In genomic region chr1:3249846-3250501, GRCh38 we compare ENCODE assay signal across 27 cellular contexts.
DNase-seq lines count a peak whose midpoint lies in the region; ATAC-seq, FAIRE-seq and TF ChIP-seq lines count a peak whose summit lies in the region.
"Had no signal": no experiment of that assay in that cellular context is flagged by ENCODE, and none has a peak within 500 bp of the region (broad histone marks: within the 10 kb centered on the region; RNA-seq: fewer than 3 reads in every experiment).

No MANE protein-coding gene starts in this region.

- intact Hi-C loops in HepG2 (cut with micrococcal nuclease; ENCODE audit: unreplicated experiment) (loop anchor here (5.0 kb wide), 1 partner anchor 33 kb away; no protein-coding TSS in a partner anchor), right lobe of liver (cut with DNase I) (no loop called here)

- H4K8ac ChIP-seq in mesenchymal stem cell (ENCODE audit: low read length) = no peak overlapping the region

- WGBS in HepG2 (ENCODE audit: low lambda C conversion rate) = 12% methylated on average over 18 of the region's 24 CpGs
- WGBS in right lobe of liver (ENCODE audit: insufficient coverage, low coverage, low lambda C conversion rate, missing lambda C conversion rate) = 32% methylated on average over 11 of the region's 24 CpGs
- 75% methylated on average over 24 of the region's 24 CpGs for WGBS in mesenchymal stem cell

- peak overlapping the region; percentile 97 for H3K27ac Mint-ChIP-seq in neural progenitor cell
- H3K27ac Mint-ChIP-seq: activated B cell treated with CpG ODN at 0.5 μM for 24 hours, B cell, mesothelial cell of epicardium, natural killer cell had no signal

- TF ChIP-seq POLR2A in HepG2 (IDR thresholded peaks at IDR 0.05; ENCODE audit: insufficient read depth in 1 of 2, low read depth in 2 of 2, low read length in 2 of 2) = no peak; a peak in 1 of 4 replicates
- no peak for TF ChIP-seq POLR2A in right lobe of liver (IDR thresholded peaks at IDR 0.05)

- peaks cover 40% of the 10 kb centered on the region for H3F3A ChIP-seq in neural progenitor cell (ENCODE audit: low read depth)

- POLR2A ChIA-PET in HepG2 (lab: Yijun Ruan, JAX) = interaction anchor here (1.2 to 4.5 kb wide), 6 partner anchors 12 to 71 kb away, joined by 4 to 43 read pairs (median 12); no protein-coding TSS in a partner anchor

- H2BK15ac ChIP-seq in mesenchymal stem cell (ENCODE audit: low read depth, poor library complexity, severe bottlenecking) = no peak overlapping the region

- H3K27ac ChIP-seq in HepG2 (ENCODE audit: extremely low read length, insufficient read depth, low read length) = peak overlapping the region; percentile 83
- no peak overlapping the region for H3K27ac ChIP-seq in right lobe of liver
- H3K27ac ChIP-seq in neural progenitor cell = peak overlapping the region; percentile 90
- no peak overlapping the region for H3K27ac ChIP-seq in mesenchymal stem cell (ENCODE audit: low read length, poor library complexity, severe bottlenecking)
- H3K27ac ChIP-seq: A549, colonic mucosa, GM23248, prostate gland, tibial artery had no signal

- no peaks in the 10 kb centered on the region for H3K36me3 Mint-ChIP-seq in neural progenitor cell
- H3K36me3 Mint-ChIP-seq: mesothelial cell of epicardium, natural killer cell had no signal

- H2AFZ ChIP-seq in HepG2 (ENCODE audit: low read length) (no peak overlapping the region), neural progenitor cell (replicated peaks) (no peak overlapping the region), mesenchymal stem cell (ENCODE audit: low read depth, low read length) (no peak overlapping the region)
- H2AFZ ChIP-seq: GM23248 had no signal

- no peak overlapping the region for H3K4ac ChIP-seq in mesenchymal stem cell (ENCODE audit: low read depth in 1 of 2, low read length in 2 of 2)

- TF ChIP-seq RAD21 in HepG2 (CRISPR knock-in tag; IDR thresholded peaks at IDR 0.05) = no peak

- H3K36me3 ChIP-seq in HepG2 (replicated peaks in 1 of 2; ENCODE audit: control insufficient read depth in 1 of 2, insufficient read depth in 2 of 2, low read length in 2 of 2) = no peaks in the 10 kb centered on the region
- no peaks in the 10 kb centered on the region for H3K36me3 ChIP-seq in right lobe of liver
- no peaks in the 10 kb centered on the region for H3K36me3 ChIP-seq in neural progenitor cell
- H3K36me3 ChIP-seq in mesenchymal stem cell (ENCODE audit: control insufficient read depth in 1 of 2, insufficient read depth in 2 of 2, low read depth in 1 of 2, low read length in 2 of 2) = no peaks in the 10 kb centered on the region
- H3K36me3 ChIP-seq: colonic mucosa, prostate gland had no signal

- no peak overlapping the region for H2BK12ac ChIP-seq in mesenchymal stem cell (ENCODE audit: low read length in 2 of 2)

- no peak overlapping the region; the same call in 1 of the 2 replicates for H3K9ac ChIP-seq in HepG2 (ENCODE audit: insufficient read depth, low read depth, low read length)
- H3K9ac ChIP-seq in neural progenitor cell = no peak overlapping the region
- no peak overlapping the region for H3K9ac ChIP-seq in mesenchymal stem cell (ENCODE audit: low read length)
- H3K9ac ChIP-seq: GM23248 had no signal

- BruUV-seq in HepG2 (replicated peaks; lab: Mats Ljungman, UMichigan) = no TSS peak

- peaks cover 61% of the 10 kb centered on the region for H3K4me1 ChIP-seq in HepG2 (ENCODE audit: insufficient read depth, low read length)
- no peaks in the 10 kb centered on the region for H3K4me1 ChIP-seq in right lobe of liver
- peaks cover 59% of the 10 kb centered on the region for H3K4me1 ChIP-seq in neural progenitor cell
- H3K4me1 ChIP-seq in mesenchymal stem cell (ENCODE audit: control insufficient read depth, insufficient read depth, low read depth, low read length) = no peaks in the 10 kb centered on the region
- H3K4me1 ChIP-seq: A549, colonic mucosa, prostate gland had no signal

- peak overlapping the region; percentile 83 for H3K4me2 ChIP-seq in HepG2 (ENCODE audit: low read depth, low read length)
- H3K4me2 ChIP-seq in neural progenitor cell = peak overlapping the region; percentile 74
- H3K4me2 ChIP-seq in mesenchymal stem cell (ENCODE audit: low read length, poor library complexity, severe bottlenecking) = no peak overlapping the region
- H3K4me2 ChIP-seq: A549 had no signal

- H3K4me3 ChIP-seq in HepG2 (replicated peaks in 1 of 3; ENCODE audit: insufficient read depth in 1 of 3, low read depth in 2 of 3, low read length in 3 of 3) (peak overlapping the region; percentile 24 to 61 (median 43); a peak in 5 of 6 replicates), right lobe of liver (no peak overlapping the region), neural progenitor cell (no peak overlapping the region), mesenchymal stem cell (ENCODE audit: insufficient read depth in 1 of 2, low read depth in 1 of 2, low read length in 2 of 2) (no peak overlapping the region)
- H3K4me3 ChIP-seq: A549, colonic mucosa, GM23248, prostate gland, tibial artery had no signal

- TF ChIP-seq CTCF in HepG2 (CRISPR knock-in tag; IDR thresholded peaks at IDR 0.05) (no peak), right lobe of liver (IDR thresholded peaks at IDR 0.05) (no peak), neural progenitor cell (IDR thresholded peaks at IDR 0.05) (no peak)

- no peak overlapping the region for H4K91ac ChIP-seq in mesenchymal stem cell (ENCODE audit: low read length)

- peak; percentile 69 for ATAC-seq in HepG2
- no peak for ATAC-seq in right lobe of liver
- ATAC-seq: A549; left lobe of liver; natural killer cell; stimulated activated naive CD8-positive, alpha-beta T cell treated with anti-CD3 and anti-CD28 coated beads, Interleukin-15, Interleukin-2, amounts not matched to agents 100 U/mL and 50 U/mL, for 24 hours had no signal

- CTCF ChIA-PET in HepG2 (lab: Yijun Ruan, JAX; ENCODE audit: low intra/inter-chr PET ratio, low total read pairs) = no interaction called here

- FAIRE-seq in HepG2 (lab: Jason Lieb, UNC) = peak; percentile 52
- FAIRE-seq: A549, bronchial epithelial cell had no signal

- H3K9me3 ChIP-seq in HepG2 (ENCODE audit: low read length) (no peaks in the 10 kb centered on the region), right lobe of liver (no peaks in the 10 kb centered on the region), neural progenitor cell (ENCODE audit: low read depth) (no peaks in the 10 kb centered on the region), mesenchymal stem cell (ENCODE audit: control insufficient read depth, low read length) (no peaks in the 10 kb centered on the region)
- H3K9me3 ChIP-seq: A549, colonic mucosa, prostate gland, tibial artery had no signal

- in situ Hi-C loops in HepG2 (cut with HindIII; ENCODE audit: extremely low pct_ligation_motif_present, low pct_unique_long_range_greater_than_20kb) = no loop called here

- H3K79me2 ChIP-seq in HepG2 (ENCODE audit: insufficient read depth, low read length) (no peaks in the 10 kb centered on the region), neural progenitor cell (ENCODE audit: low read depth) (no peaks in the 10 kb centered on the region)

- H3K4me1 Mint-ChIP-seq in neural progenitor cell = peaks cover 62% of the 10 kb centered on the region
- H3K4me1 Mint-ChIP-seq: activated B cell treated with CpG ODN at 0.5 μM for 24 hours, B cell, natural killer cell had no signal

- no peaks in the 10 kb centered on the region for H3K27me3 ChIP-seq in HepG2 (ENCODE audit: control insufficient read depth in 1 of 2, insufficient read depth in 2 of 2, low read length in 2 of 2)
- H3K27me3 ChIP-seq in right lobe of liver = no peaks in the 10 kb centered on the region
- H3K27me3 ChIP-seq in neural progenitor cell = peaks cover 21% of the 10 kb centered on the region
- peaks cover 3 to 68% of the 10 kb centered on the region in 2 experiments for H3K27me3 ChIP-seq in mesenchymal stem cell (ENCODE audit: control insufficient read depth in 1 of 2, insufficient read depth in 1 of 2, low read length in 2 of 2)
- H3K27me3 ChIP-seq: colonic mucosa, tibial artery had no signal

- H3K79me1 ChIP-seq in mesenchymal stem cell (replicated peaks; ENCODE audit: low read length, poor library complexity, severe bottlenecking) = no peaks in the 10 kb centered on the region

- TF ChIP-seq EP300 in HepG2 (IDR thresholded peaks at IDR 0.05; ENCODE audit: low read depth in 2 of 2, low read length in 2 of 2) (peak in 1 of 2 experiments; percentile 79; a peak in 1 of 4 replicates), HepG2 (CRISPR knock-in tag; IDR thresholded peaks at IDR 0.05; ENCODE audit: borderline replicate concordance) (no peak)

- H2AK5ac ChIP-seq in mesenchymal stem cell (ENCODE audit: low read length, severe bottlenecking) = no peak overlapping the region

- no peak overlapping the region for H3K14ac ChIP-seq in mesenchymal stem cell (ENCODE audit: low read length in 2 of 2)

- no peak overlapping the region for H2BK5ac ChIP-seq in mesenchymal stem cell (ENCODE audit: low read depth, low read length, poor library complexity, severe bottlenecking)

- H3K4me3 Mint-ChIP-seq in neural progenitor cell = peak overlapping the region; percentile 73
- H3K4me3 Mint-ChIP-seq: activated B cell treated with CpG ODN at 0.5 μM for 24 hours, B cell, mesothelial cell of epicardium, natural killer cell had no signal

- H3K9me3 Mint-ChIP-seq in neural progenitor cell = peaks cover 5% of the 10 kb centered on the region
- H3K9me3 Mint-ChIP-seq: activated B cell treated with CpG ODN at 0.5 μM for 24 hours, mesothelial cell of epicardium, natural killer cell had no signal

- H3K27me3 Mint-ChIP-seq in neural progenitor cell (ENCODE audit: insufficient read depth, low read depth) = peaks cover 7% of the 10 kb centered on the region

- H2BK120ac ChIP-seq in mesenchymal stem cell (ENCODE audit: low read depth, low read length) = no peak overlapping the region

- no peak overlapping the region for H3K18ac ChIP-seq in mesenchymal stem cell (ENCODE audit: low read depth in 1 of 2, low read length in 2 of 2)

- peak; percentile 39 for DNase-seq in HepG2 (ENCODE audit: low spot score)
- no peak for DNase-seq in right lobe of liver
- DNase-seq in ecto neural progenitor cell (ENCODE audit: low spot score) = peak; percentile 79
- DNase-seq in neural progenitor cell (ENCODE audit: low spot score) = no peak
- no peak for DNase-seq in GM19238 (ENCODE audit: insufficient read length, low spot score)
- DNase-seq in activated effector memory CD4-positive, alpha-beta T cell treated with Interleukin-2 at 50 U/mL for 16 hours = no peak
- no peak for DNase-seq in NCI-H82 (lab: John Stamatoyannopoulos, UW)
- no peak for DNase-seq in mesenchymal stem cell
- DNase-seq: activated B cell treated with CpG ODN at 0.5 μM for 24 hours; activated CD4-positive, alpha-beta T cell treated with anti-CD3 and anti-CD28 coated beads, Interleukin-2, amount 50 U/mL, for 4 hours; activated CD8-positive, alpha-beta memory T cell treated with anti-CD3 and anti-CD28 coated beads, Interleukin-2, amount 50 U/mL, for 48 hours; activated effector memory CD4-positive, alpha-beta T cell treated with anti-CD3 and anti-CD28 coated beads, Interleukin-2, amount 50 U/mL, for 16 hours; colonic mucosa; GM23248; natural killer cell; NCI-H2107; NCI-H510A treated with DMSO at 0.1 percent for 48 hours; stimulated activated CD4-positive, alpha-beta T cell treated with anti-CD3 and anti-CD28 coated beads, Interleukin-4, amount 100 ng/mL, for 1 hour; stimulated activated naive CD8-positive, alpha-beta T cell treated with anti-CD3 and anti-CD28 coated beads, Interleukin-15, Interleukin-2, amounts not matched to agents 100 U/mL and 50 U/mL, for 24 hours; T-helper 9 cell; tibial artery had no signal

- no peak overlapping the region for H3K23ac ChIP-seq in mesenchymal stem cell (ENCODE audit: low read length in 2 of 2)

- H4K20me1 ChIP-seq in HepG2 (ENCODE audit: insufficient read depth, low read length) (no peaks in the 10 kb centered on the region), neural progenitor cell (ENCODE audit: low read depth) (peaks cover 20% of the 10 kb centered on the region)

Comparison
In these comparisons a context has a peak if more than half of its experiments do, and no peak if none do; other contexts are left out.
1. DNase-seq: peak in HepG2 (single experiment) and ecto neural progenitor cell (single experiment); none in right lobe of liver (0 of 3), neural progenitor cell (single experiment), GM19238 (single experiment), activated effector memory CD4-positive, alpha-beta T cell treated with Interleukin-2 at 50 U/mL for 16 hours (single experiment), NCI-H82 (single experiment) and mesenchymal stem cell (single experiment).
2. H3K27ac ChIP-seq: peak in HepG2 (single experiment) and neural progenitor cell (single experiment); none in right lobe of liver (0 of 3) and mesenchymal stem cell (single experiment).
3. H3K4me3 ChIP-seq: peak in HepG2 (3 of 3); none in right lobe of liver (0 of 3), neural progenitor cell (single experiment) and mesenchymal stem cell (0 of 2).